In the genomic region with DNA sequence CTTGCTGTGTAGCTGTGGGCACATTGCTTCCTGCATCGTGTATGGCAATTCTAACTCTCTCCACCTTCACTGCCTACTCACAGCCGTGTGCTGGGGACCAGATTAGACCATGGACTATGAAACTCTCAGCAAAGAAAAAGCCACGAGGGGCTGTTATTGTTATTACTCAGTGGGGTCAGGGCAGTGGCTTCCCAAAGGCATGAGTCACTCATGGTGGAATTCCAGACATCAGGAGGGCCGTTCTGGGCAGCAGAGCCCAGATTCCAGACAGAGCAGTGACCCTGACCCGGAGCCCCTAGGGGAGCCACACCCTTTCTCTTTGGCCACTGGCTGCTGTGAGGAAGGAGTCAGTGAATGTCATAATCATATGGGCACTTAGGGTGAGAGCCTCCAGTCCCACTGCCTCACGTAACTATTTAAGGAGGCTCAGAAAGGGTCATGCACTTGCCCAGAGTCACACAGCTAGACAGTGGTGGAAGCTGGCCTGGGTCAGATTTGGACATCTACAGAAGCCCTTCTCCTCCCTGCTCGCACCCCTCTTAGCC, we compare ENCODE assay signal across 11 cellular contexts. TPM values are rescaled to one million over a fixed set of nuclear protein-coding genes. Genes with fewer than 3 reads are reported as not detected.
A peak's percentile ranks its signal among the peaks of the same experiment; 100 is the strongest.
DNase-seq lines count a peak whose midpoint lies in the region; ATAC-seq and TF ChIP-seq lines count a peak whose summit lies in the region.
"Had no signal": no experiment of that assay in that cellular context is flagged by ENCODE, and none has a peak within 500 bp of the region (broad histone marks: within the 10 kb centered on the region; RNA-seq: fewer than 3 reads in every experiment).

No MANE protein-coding gene starts in this region.

- H3K27ac ChIP-seq in AG04450 (ENCODE audit: low read depth, low read length): peak overlapping the region; percentile 55
- H3K27ac ChIP-seq in esophagus (ENCODE audit: low read depth in 2 of 2, low read length in 1 of 2): peak overlapping the region; percentile 49 to 54
- H3K27ac ChIP-seq in mesodermal cell (ENCODE audit: low read depth, low read length, severe bottlenecking): peak overlapping the region; percentile 84

- CTCF ChIA-PET in AG04450 (lab: Charles Lee): interaction anchor here (1.0 kb wide), 1 partner anchor 24 kb away, joined by 3 read pairs; no protein-coding TSS in a partner anchor

- 41 to 42% methylated on average over 7 of the region's 7 CpGs for WGBS in esophagus, 2 donors
- WGBS in mesodermal cell (ENCODE audit: insufficient coverage in 2 of 2), 2 experiments: 38 to 72% methylated on average over 5 to 6 of the region's 7 CpGs

- peak; percentile 77 for DNase-seq in AG04450 (ENCODE audit: low read depth, low spot score)
- no peak for DNase-seq in NCI-H2107 (lab: John Stamatoyannopoulos, UW)
- no peak for DNase-seq in NCI-H2171 (lab: John Stamatoyannopoulos, UW)
- no peak for DNase-seq in activated T-cell treated with anti-CD3 and anti-CD28 coated beads, Interleukin-2, amount 50 U/mL, for 1 hour
- DNase-seq: NCI-H748 treated with DMSO at 0.1 percent for 48 hours, occipital lobe had no signal

- POLR2A ChIA-PET in AG04450 (lab: Yijun Ruan, JAX): interaction anchor here (0.5 to 0.7 kb wide), 2 partner anchors 29 to 742 kb away, joined by 9 read pairs; no protein-coding TSS in a partner anchor

- H3K27me3 ChIP-seq in AG04450 (ENCODE audit: control insufficient read depth, insufficient read depth, low read length): no peaks in the 10 kb centered on the region
- no peaks in the 10 kb centered on the region for H3K27me3 ChIP-seq in esophagus (ENCODE audit: control insufficient read depth in 1 of 2, insufficient read depth in 2 of 2, low read length in 2 of 2)

- TF ChIP-seq CTCF in AG04450 (IDR thresholded peaks at IDR 0.05; ENCODE audit: low read depth, low read length): no peak

- H3K4me1 ChIP-seq in esophagus (ENCODE audit: control insufficient read depth in 2 of 2, insufficient read depth in 2 of 2, low read length in 1 of 2): peaks cover 0 to 3% of the 10 kb centered on the region in 2 donors
- H3K4me1 ChIP-seq in mesodermal cell (ENCODE audit: control insufficient read depth, insufficient read depth, low read length, poor library complexity, severe bottlenecking): peaks cover 9% of the 10 kb centered on the region

- peaks cover 10% of the 10 kb centered on the region for H3K9me3 ChIP-seq in AG04450 (ENCODE audit: control insufficient read depth, insufficient read depth, low read length)
- H3K9me3 ChIP-seq in esophagus (ENCODE audit: control insufficient read depth in 2 of 2, insufficient read depth in 1 of 2, low read depth in 1 of 2, low read length in 1 of 2): no peaks in the 10 kb centered on the region
- H3K9me3 ChIP-seq in mesodermal cell (ENCODE audit: control insufficient read depth, low read length): peaks cover 4% of the 10 kb centered on the region

- H3K4me3 ChIP-seq in AG04450 (ENCODE audit: low read depth, low read length) (no peak overlapping the region), esophagus (ENCODE audit: low read depth in 1 of 2, low read length in 2 of 2) (no peak overlapping the region), mesodermal cell (ENCODE audit: extremely low read depth, insufficient read depth, low read length, poor library complexity, severe bottlenecking) (no peak overlapping the region)

- no peak for ATAC-seq in GM18511 (IDR thresholded peaks at IDR 0.05; ENCODE audit: unreplicated experiment)

- H3K36me3 ChIP-seq in esophagus (ENCODE audit: control insufficient read depth in 2 of 2, insufficient read depth in 2 of 2, low read length in 1 of 2): no peaks in the 10 kb centered on the region
- no peaks in the 10 kb centered on the region for H3K36me3 ChIP-seq in mesodermal cell (ENCODE audit: control insufficient read depth, insufficient read depth, low read length)

TF ChIP-seq in PFSK-1, 5 proteins besides CTCF, POLR2A, EP300 and RAD21:
- TF ChIP-seq FOXP2 (optimal IDR thresholded peaks at IDR 0.05; ENCODE audit: borderline replicate concordance, extremely low read depth, extremely low read length, insufficient read depth) (no peak), SIN3A (IDR thresholded peaks at IDR 0.05; ENCODE audit: borderline replicate concordance, insufficient read depth, low read length) (peak; percentile 47; the same call in 1 of the 2 replicates)
TF ChIP-seq in PFSK-1: peak in this region for 1.

RNA-seq across cellular contexts. Expression of gene CCN5, which starts 22.2 kb away (rescaled TPM):
- polyA plus RNA-seq in AG04450 (2011; rRNA removed) (0.37 and 0.50 TPM in 2 replicates), esophagus (10 to 100 TPM; 24.5 to 48.2 TPM)
- polyA minus RNA-seq in AG04450 (2011; rRNA and poly(A)+ RNA removed): 0.18 TPM in 1 of 2 replicates, not detected in the other
- polyA plus RNA-seq in PFSK-1 (2012; ENCODE audit: insufficient read length, low read depth): not detected
- not detected for polyA plus RNA-seq in mesodermal cell (2013, experiment 1 of 2)
- not detected for polyA plus RNA-seq in mesodermal cell (2013, experiment 2 of 2)
- polyA plus RNA-seq: CD14-positive monocyte had no signal

RNA-seq across cellular contexts. Expression of gene ADA, which starts 41.5 kb away (rescaled TPM):
- polyA plus RNA-seq in AG04450 (2011; rRNA removed) (12.5 and 12.6 TPM in 2 replicates), esophagus (1 to 10 TPM; 5.6 to 8.8 TPM)
- polyA minus RNA-seq in AG04450 (2011; rRNA and poly(A)+ RNA removed): 9.6 and 14.4 TPM in 2 replicates
- 63.4 TPM for polyA plus RNA-seq in PFSK-1 (2012; ENCODE audit: insufficient read length, low read depth)
- 82.4 TPM for polyA plus RNA-seq in mesodermal cell (2013, experiment 1 of 2)
- 68.3 TPM for polyA plus RNA-seq in mesodermal cell (2013, experiment 2 of 2)

RNA-seq across cellular contexts. Expression of gene KCNK15, which starts 52.7 kb away (rescaled TPM):
- polyA plus RNA-seq in AG04450 (2011; rRNA removed): not detected in 2 replicates
- not detected in 2 replicates for polyA minus RNA-seq in AG04450 (2011; rRNA and poly(A)+ RNA removed)
- not detected for polyA plus RNA-seq in PFSK-1 (2012; ENCODE audit: insufficient read length, low read depth)
- polyA plus RNA-seq in esophagus: under 1 TPM; 0.12 to 0.76 TPM
- not detected for polyA plus RNA-seq in mesodermal cell (2013, experiment 1 of 2)
- polyA plus RNA-seq in mesodermal cell (2013, experiment 2 of 2): not detected
- polyA plus RNA-seq: CD14-positive monocyte had no signal

Comparison
In these comparisons a context has a peak if more than half of its experiments do, and no peak if none do; other contexts are left out.
1. RNA of gene CCN5, which starts 22.2 kb away (polyA plus RNA-seq): 24.5 to 48.2 TPM in esophagus; 0.37 to 0.50 TPM in AG04450; every median in the first group is over 10 times any median in the second.
2. Peak in every context shown above with its lines, with median percentiles within 50 percentile points of each other: H3K27ac ChIP-seq.